Comparison of ENCODE assay signal across 23 cellular contexts in the genomic region with DNA sequence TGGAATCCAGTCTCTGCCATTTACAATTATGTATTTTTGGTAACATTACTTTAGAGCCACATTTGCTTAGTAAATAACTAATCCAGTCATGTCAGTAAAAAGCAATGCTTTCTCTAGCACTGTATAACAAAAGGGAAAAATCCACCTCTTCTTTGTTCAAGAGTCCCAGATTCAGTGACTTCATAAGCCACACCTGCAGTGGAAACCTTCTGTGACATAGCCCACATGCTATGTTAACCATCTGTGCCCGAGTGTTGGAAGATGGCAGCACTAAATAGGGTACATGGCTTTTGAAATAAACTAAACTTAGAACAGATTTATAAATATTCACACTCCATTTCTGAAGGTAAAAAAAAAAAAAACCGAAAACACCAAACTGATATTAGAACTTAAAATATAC.
"Had no signal": no experiment of that assay in that cellular context is flagged by ENCODE, and none has a peak within 500 bp of the region (broad histone marks: within the 10 kb centered on the region; RNA-seq: fewer than 3 reads in every experiment).

No MANE protein-coding gene starts in this region.

- H3K4me3 ChIP-seq: dorsolateral prefrontal cortex, heart left ventricle, left lung, ovary, psoas muscle, sigmoid colon, spleen, testis, tibial artery had no signal

- DNase-seq: cortex of kidney; effector CD4-positive, alpha-beta T cell; heart left ventricle; left cardiac atrium; left lung; mesendoderm; natural killer cell; occipital lobe; ovary; posterior cingulate gyrus; psoas muscle; right cardiac atrium; sigmoid colon; spleen; stimulated activated CD4-positive, alpha-beta T cell treated with anti-CD3 and anti-CD28 coated beads, Interleukin-4, amount 100 ng/mL, for 4 hours; stimulated activated naive CD8-positive, alpha-beta T cell treated with anti-CD3 and anti-CD28 coated beads, Interleukin-15, Interleukin-2, amounts not matched to agents 100 U/mL and 50 U/mL, for 24 hours; substantia nigra; testis; tibial artery had no signal

- H3K27me3 ChIP-seq: dorsolateral prefrontal cortex, heart left ventricle, left lung, ovary, sigmoid colon, spleen, testis, tibial artery had no signal

- ATAC-seq: heart left ventricle; left cardiac atrium; left lung; natural killer cell; psoas muscle; right cardiac atrium; stimulated activated memory B cell treated with anti-CD40 and anti-IgM and Interleukin-4, amounts not matched to agents 10 μg/mL and 1 μg/mL and 100 μg/mL, for 72 hours; stimulated activated naive CD8-positive, alpha-beta T cell treated with anti-CD3 and anti-CD28 coated beads, Interleukin-15, Interleukin-2, amounts not matched to agents 100 U/mL and 50 U/mL, for 24 hours had no signal

- H3K36me3 ChIP-seq: left lung, ovary had no signal

- H3K27ac ChIP-seq: heart left ventricle, left lung, ovary, psoas muscle, sigmoid colon, spleen, testis, tibial artery had no signal

- H3K9me3 ChIP-seq: heart left ventricle, left lung, ovary, psoas muscle, sigmoid colon, spleen, testis, tibial artery had no signal

- H3K4me1 ChIP-seq: heart left ventricle, left lung, psoas muscle, sigmoid colon, testis, tibial artery had no signal

- FAIRE-seq: frontal cortex, islet of Langerhans had no signal
